16 cellular contexts compared by ENCODE assay signal in genomic region chr10:62422068-62422590, GRCh38. TPM values are rescaled to one million over a fixed set of nuclear protein-coding genes. Genes with fewer than 3 reads are reported as not detected.
DNase-seq lines count a peak whose midpoint lies in the region; ATAC-seq and TF ChIP-seq lines count a peak whose summit lies in the region.
"Had no signal": no experiment of that assay in that cellular context is flagged by ENCODE, and none has a peak within 500 bp of the region (broad histone marks: within the 10 kb centered on the region; RNA-seq: fewer than 3 reads in every experiment).

No MANE protein-coding gene starts in this region.

- H3K27ac Mint-ChIP-seq in activated naive CD4-positive, alpha-beta T cell treated with anti-CD3 and anti-CD28 coated beads, Interleukin-2, amount 50 U/mL, for 24 hours: peak overlapping the region; percentile 1
- no peak overlapping the region for H3K27ac Mint-ChIP-seq in activated naive CD4-positive, alpha-beta T cell treated with anti-CD3 and anti-CD28 coated beads, Interleukin-2, amount 50 U/mL, for 72 hours
- no peak overlapping the region for H3K27ac Mint-ChIP-seq in stimulated activated effector memory CD8-positive, alpha-beta T cell treated with anti-CD3 and anti-CD28 coated beads, Interleukin-12 subunit alpha, Interleukin-12 subunit beta, amount 100 ng/mL, for 72 hours
- H3K27ac Mint-ChIP-seq: T-helper 1 cell treated with Interleukin-12 subunit alpha and Interleukin-12 subunit beta and Interleukin-4 antibody, amounts not matched to agents 30 μg/mL and 1 μg/mL, for 36 hours had no signal

- H3K27ac ChIP-seq in RWPE2 (ENCODE audit: poor library complexity, severe bottlenecking): no peak overlapping the region
- no peak overlapping the region for H3K27ac ChIP-seq in vagina
- H3K27ac ChIP-seq: left ventricle myocardium inferior, upper lobe of left lung had no signal

- peaks cover 30% of the 10 kb centered on the region for H3K4me1 Mint-ChIP-seq in activated naive CD4-positive, alpha-beta T cell treated with anti-CD3 and anti-CD28 coated beads, Interleukin-2, amount 50 U/mL, for 24 hours
- peaks cover 9% of the 10 kb centered on the region for H3K4me1 Mint-ChIP-seq in stimulated activated effector memory CD8-positive, alpha-beta T cell treated with anti-CD3 and anti-CD28 coated beads, Interleukin-12 subunit alpha, Interleukin-12 subunit beta, amount 100 ng/mL, for 72 hours

- no peak for DNase-seq in activated naive CD4-positive, alpha-beta T cell treated with anti-CD3 and anti-CD28 coated beads, Interleukin-2, amount 50 U/mL, for 72 hours (ENCODE audit: low spot score in 2 of 2)
- DNase-seq in RWPE2 (ENCODE audit: low spot score): no peak
- DNase-seq in fibroblast of mammary gland (ENCODE audit: low read depth): peak; percentile 91
- no peak for DNase-seq in stimulated activated effector memory CD8-positive, alpha-beta T cell treated with anti-CD3 and anti-CD28 coated beads, Interleukin-12 subunit alpha, Interleukin-12 subunit beta, amount 100 ng/mL, for 72 hours (ENCODE audit: low spot score in 2 of 2)
- DNase-seq in vagina (ENCODE audit: extremely low spot score in 2 of 2): no peak
- no peak for DNase-seq in cerebellar nuclear complex (lab: John Stamatoyannopoulos, UW)
- DNase-seq: activated CD4-positive, alpha-beta T cell treated with anti-CD3 and anti-CD28 coated beads, Interleukin-2, amount 50 U/mL, for 48 hours; glutamatergic neuron; KG1; left ventricle myocardium inferior; NCI-H2081; upper lobe of left lung had no signal

- H3K27me3 ChIP-seq in RWPE2 (ENCODE audit: insufficient read depth, poor library complexity, severe bottlenecking): no peaks in the 10 kb centered on the region
- H3K27me3 ChIP-seq in vagina: no peaks in the 10 kb centered on the region
- H3K27me3 ChIP-seq: upper lobe of left lung had no signal

- no peak for ATAC-seq in activated naive CD4-positive, alpha-beta T cell treated with anti-CD3 and anti-CD28 coated beads, Interleukin-2, amount 50 U/mL, for 72 hours
- ATAC-seq in RWPE2 (ENCODE audit: low read depth) (peak; percentile 53; the same call in 2 of the 3 replicates), GM21723 (IDR thresholded peaks at IDR 0.05; ENCODE audit: unreplicated experiment) (no peak)
- ATAC-seq in stimulated activated effector memory CD8-positive, alpha-beta T cell treated with anti-CD3 and anti-CD28 coated beads, Interleukin-12 subunit alpha, Interleukin-12 subunit beta, amount 100 ng/mL, for 72 hours: peak; percentile 38

- H3K9me3 ChIP-seq in RWPE2 (ENCODE audit: severe bottlenecking): no peaks in the 10 kb centered on the region
- H3K9me3 ChIP-seq in vagina: no peaks in the 10 kb centered on the region
- H3K9me3 ChIP-seq: HAP-1, left ventricle myocardium inferior, upper lobe of left lung had no signal

- H3K36me3 Mint-ChIP-seq in activated naive CD4-positive, alpha-beta T cell treated with anti-CD3 and anti-CD28 coated beads, Interleukin-2, amount 50 U/mL, for 24 hours: no peaks in the 10 kb centered on the region
- peaks cover 0 to 5% of the 10 kb centered on the region in 2 donors for H3K36me3 Mint-ChIP-seq in activated naive CD4-positive, alpha-beta T cell treated with anti-CD3 and anti-CD28 coated beads, Interleukin-2, amount 50 U/mL, for 72 hours
- H3K36me3 Mint-ChIP-seq in stimulated activated effector memory CD8-positive, alpha-beta T cell treated with anti-CD3 and anti-CD28 coated beads, Interleukin-12 subunit alpha, Interleukin-12 subunit beta, amount 100 ng/mL, for 72 hours: no peaks in the 10 kb centered on the region

- H3K36me3 ChIP-seq in RWPE2 (ENCODE audit: low read depth): no peaks in the 10 kb centered on the region
- no peaks in the 10 kb centered on the region for H3K36me3 ChIP-seq in vagina
- H3K36me3 ChIP-seq: HAP-1, left ventricle myocardium inferior, upper lobe of left lung had no signal

- peaks cover 4% of the 10 kb centered on the region for H3K4me1 ChIP-seq in RWPE2 (ENCODE audit: insufficient read depth, poor library complexity, severe bottlenecking)
- H3K4me1 ChIP-seq in vagina: no peaks in the 10 kb centered on the region
- H3K4me1 ChIP-seq: HAP-1, left ventricle myocardium inferior, upper lobe of left lung had no signal

- no peaks in the 10 kb centered on the region for H3K9me3 Mint-ChIP-seq in activated naive CD4-positive, alpha-beta T cell treated with anti-CD3 and anti-CD28 coated beads, Interleukin-2, amount 50 U/mL, for 24 hours
- H3K9me3 Mint-ChIP-seq in activated naive CD4-positive, alpha-beta T cell treated with anti-CD3 and anti-CD28 coated beads, Interleukin-2, amount 50 U/mL, for 72 hours: peaks cover 0 to 4% of the 10 kb centered on the region in 2 donors
- no peaks in the 10 kb centered on the region for H3K9me3 Mint-ChIP-seq in stimulated activated effector memory CD8-positive, alpha-beta T cell treated with anti-CD3 and anti-CD28 coated beads, Interleukin-12 subunit alpha, Interleukin-12 subunit beta, amount 100 ng/mL, for 72 hours
- H3K9me3 Mint-ChIP-seq: T-helper 1 cell treated with Interleukin-12 subunit alpha and Interleukin-12 subunit beta and Interleukin-4 antibody, amounts not matched to agents 30 μg/mL and 1 μg/mL, for 36 hours had no signal

- peaks cover 4% of the 10 kb centered on the region for H3K27me3 Mint-ChIP-seq in activated naive CD4-positive, alpha-beta T cell treated with anti-CD3 and anti-CD28 coated beads, Interleukin-2, amount 50 U/mL, for 24 hours

- no peak overlapping the region for H3K4me3 ChIP-seq in RWPE2 (ENCODE audit: severe bottlenecking)
- H3K4me3 ChIP-seq in fibroblast of mammary gland (ENCODE audit: control insufficient read depth, low read depth, low read length): no peak overlapping the region
- H3K4me3 ChIP-seq in vagina: no peak overlapping the region
- H3K4me3 ChIP-seq: HAP-1, left ventricle myocardium inferior, upper lobe of left lung had no signal

- no peak overlapping the region for H3K4me3 Mint-ChIP-seq in activated naive CD4-positive, alpha-beta T cell treated with anti-CD3 and anti-CD28 coated beads, Interleukin-2, amount 50 U/mL, for 24 hours
- H3K4me3 Mint-ChIP-seq in stimulated activated effector memory CD8-positive, alpha-beta T cell treated with anti-CD3 and anti-CD28 coated beads, Interleukin-12 subunit alpha, Interleukin-12 subunit beta, amount 100 ng/mL, for 72 hours: no peak overlapping the region
- H3K4me3 Mint-ChIP-seq: T-helper 1 cell treated with Interleukin-12 subunit alpha and Interleukin-12 subunit beta and Interleukin-4 antibody, amounts not matched to agents 30 μg/mL and 1 μg/mL, for 36 hours had no signal

- TF ChIP-seq POLR2A in vagina (IDR thresholded peaks at IDR 0.05): no peak

- no peak for TF ChIP-seq CTCF in RWPE2 (IDR thresholded peaks at IDR 0.05; ENCODE audit: poor library complexity, severe bottlenecking)
- peak; percentile 32 for TF ChIP-seq CTCF in fibroblast of mammary gland (conservative IDR thresholded peaks at IDR 0.05; ENCODE audit: control insufficient read depth, insufficient read depth, low read depth, low read length)
- TF ChIP-seq CTCF in vagina (IDR thresholded peaks at IDR 0.05): no peak

- intact Hi-C loops in vagina (cut with DNase I): no loop called here

RNA-seq across cellular contexts. Expression of gene ZNF365, which starts 48.0 kb away (rescaled TPM):
- not detected for total RNA-seq in activated naive CD4-positive, alpha-beta T cell treated with anti-CD3 and anti-CD28 coated beads, Interleukin-2, amount 50 U/mL, for 72 hours
- total RNA-seq in vagina: 0.74 TPM

Comparison
In these comparisons a context has a peak if more than half of its experiments do, and no peak if none do; other contexts are left out.
1. ATAC-seq: peak in RWPE2 (single experiment) and stimulated activated effector memory CD8-positive, alpha-beta T cell treated with anti-CD3 and anti-CD28 coated beads, Interleukin-12 subunit alpha, Interleukin-12 subunit beta, amount 100 ng/mL, for 72 hours (single experiment); none in activated naive CD4-positive, alpha-beta T cell treated with anti-CD3 and anti-CD28 coated beads, Interleukin-2, amount 50 U/mL, for 72 hours (0 of 2) and GM21723 (single experiment).